ENCODE assay signal across 13 cellular contexts in genomic region chr20:32447136-32448027, GRCh38.
DNase-seq lines count a peak whose midpoint lies in the region; ATAC-seq and TF ChIP-seq lines count a peak whose summit lies in the region.
"Had no signal": no experiment of that assay in that cellular context is flagged by ENCODE, and none has a peak within 500 bp of the region (broad histone marks: within the 10 kb centered on the region; RNA-seq: fewer than 3 reads in every experiment).

No MANE protein-coding gene starts in this region.

- H3K23ac ChIP-seq in H9 (ENCODE audit: insufficient read length, low read depth, low read length) = no peak overlapping the region

- no peak for ATAC-seq in activated CD8-positive, alpha-beta T cell treated with anti-CD3 and anti-CD28 coated beads for 36 hours
- no peak for ATAC-seq in GM21576 (IDR thresholded peaks at IDR 0.05; ENCODE audit: unreplicated experiment)
- ATAC-seq in HG02840 (IDR thresholded peaks at IDR 0.05; ENCODE audit: low FRiP score, unreplicated experiment) = no peak

- peak overlapping the region; percentile 67 for H3K27ac Mint-ChIP-seq in activated CD8-positive, alpha-beta T cell treated with anti-CD3 and anti-CD28 coated beads for 36 hours
- peak overlapping the region in 5 of 6 donors; percentile 50 to 81 (median 66) for H3K27ac Mint-ChIP-seq in immature natural killer cell
- H3K27ac Mint-ChIP-seq in progenitor cell of endocrine pancreas = peak overlapping the region; percentile 63
- H3K27ac Mint-ChIP-seq in H9 = peak overlapping the region in 1 of 3 experiments; percentile 62; a peak in 2 of 7 replicates

- no peak overlapping the region for H3K4ac ChIP-seq in H9 (ENCODE audit: low read depth, low read length)

- H2AFZ ChIP-seq in H9 (ENCODE audit: low read length) = no peak overlapping the region

- H4K8ac ChIP-seq in H9 (replicated peaks; ENCODE audit: insufficient read length, low read depth, low read length) = no peak overlapping the region

- no peak overlapping the region for H3K18ac ChIP-seq in H9 (ENCODE audit: insufficient read length, low read depth, low read length)

- no peak overlapping the region for H2BK15ac ChIP-seq in H9 (ENCODE audit: low read depth, low read length)

- H3K56ac ChIP-seq in H9 (ENCODE audit: insufficient read length, low read depth, low read length) = no peak overlapping the region

- H3K9me3 Mint-ChIP-seq in activated CD8-positive, alpha-beta T cell treated with anti-CD3 and anti-CD28 coated beads for 36 hours = no peaks in the 10 kb centered on the region
- H3K9me3 Mint-ChIP-seq in immature natural killer cell = no peaks in the 10 kb centered on the region
- no peaks in the 10 kb centered on the region for H3K9me3 Mint-ChIP-seq in progenitor cell of endocrine pancreas (ENCODE audit: low read depth)
- no peaks in the 10 kb centered on the region for H3K9me3 Mint-ChIP-seq in H9

- H2BK20ac ChIP-seq in H9 (ENCODE audit: low read depth, low read length, poor library complexity, severe bottlenecking) = no peak overlapping the region

- DNase-seq in G401 (ENCODE audit: low spot score) = peak; percentile 79
- DNase-seq in activated CD8-positive, alpha-beta T cell treated with anti-CD3 and anti-CD28 coated beads for 36 hours = no peak
- DNase-seq in immature natural killer cell = no peak
- DNase-seq in progenitor cell of endocrine pancreas (ENCODE audit: low spot score, unreplicated experiment) = no peak
- no peak for DNase-seq in H9
- DNase-seq: activated CD8-positive, alpha-beta memory T cell treated with anti-CD3 and anti-CD28 coated beads, Interleukin-2, amount 50 U/mL, for 48 hours; NCI-H2029; NCI-H774; SHP77 treated with DMSO at 0.1 percent for 48 hours had no signal

- peaks cover 27% of the 10 kb centered on the region for H3K4me1 Mint-ChIP-seq in activated CD8-positive, alpha-beta T cell treated with anti-CD3 and anti-CD28 coated beads for 36 hours (ENCODE audit: low read depth)
- H3K4me1 Mint-ChIP-seq in immature natural killer cell = peaks cover 10 to 14% of the 10 kb centered on the region in 2 donors
- peaks cover 13% of the 10 kb centered on the region for H3K4me1 Mint-ChIP-seq in progenitor cell of endocrine pancreas (ENCODE audit: low read depth)
- H3K4me1 Mint-ChIP-seq in H9 = peaks cover 13 to 16% of the 10 kb centered on the region in 2 experiments

- no peak overlapping the region for H3K14ac ChIP-seq in H9 (ENCODE audit: insufficient read depth, low read length)

- no peaks in the 10 kb centered on the region for H3K79me1 ChIP-seq in H9 (ENCODE audit: insufficient read depth, low read depth, low read length, poor library complexity, severe bottlenecking)

- H3K36me3 Mint-ChIP-seq in activated CD8-positive, alpha-beta T cell treated with anti-CD3 and anti-CD28 coated beads for 36 hours (ENCODE audit: low read depth) = peaks cover 14% of the 10 kb centered on the region
- H3K36me3 Mint-ChIP-seq in immature natural killer cell = peaks cover 0 to 26% (median 8%) of the 10 kb centered on the region in 3 donors
- peaks cover 26% of the 10 kb centered on the region for H3K36me3 Mint-ChIP-seq in progenitor cell of endocrine pancreas (ENCODE audit: insufficient read depth)
- peaks cover 18 to 60% (median 46%) of the 10 kb centered on the region in 3 experiments; a peak in 6 of 7 replicates for H3K36me3 Mint-ChIP-seq in H9 (ENCODE audit: insufficient read depth in 1 of 3, low read depth in 3 of 3)

- no peak overlapping the region for H4K5ac ChIP-seq in H9 (ENCODE audit: insufficient read length, low read depth, low read length)

- H3K4me2 ChIP-seq in H9 (ENCODE audit: insufficient read depth, insufficient read length, low read length) = no peak overlapping the region
- H3K4me2 ChIP-seq: KMS-11 had no signal

- WGBS in H9 (ENCODE audit: extremely low coverage, insufficient read length, low lambda C conversion rate) = no CpG with 5 or more reads among the region's 22 CpGs

- H3K4me1 ChIP-seq in H9 (ENCODE audit: insufficient read depth, low read length) = no peaks in the 10 kb centered on the region

- no peaks in the 10 kb centered on the region for H4K20me1 ChIP-seq in H9 (ENCODE audit: control insufficient read depth, insufficient read depth, insufficient read length)

- no peaks in the 10 kb centered on the region for H3K27me3 ChIP-seq in H9 (ENCODE audit: insufficient read depth, low read length)

- H3K9me3 ChIP-seq in H9 (ENCODE audit: control insufficient read depth, low read depth, low read length) = no peaks in the 10 kb centered on the region
- H3K9me3 ChIP-seq: thoracic aorta had no signal

- no peak overlapping the region for H2BK12ac ChIP-seq in H9 (ENCODE audit: insufficient read length, low read depth, low read length)

- no peak overlapping the region for H3K9ac ChIP-seq in H9 (ENCODE audit: extremely low read depth, insufficient read length, low read length)
- H3K9ac ChIP-seq: KMS-11 had no signal

- in situ Hi-C loops in G401 (cut with HindIII; ENCODE audit: low sequenced_read_pairs) = no loop called here

- no peaks in the 10 kb centered on the region for H3K79me2 ChIP-seq in H9 (ENCODE audit: insufficient read depth, low read length)

- no peak overlapping the region for H2AK5ac ChIP-seq in H9 (ENCODE audit: insufficient read length, low read length)

- no peak overlapping the region for H4K91ac ChIP-seq in H9 (ENCODE audit: insufficient read length, low read depth, low read length)

- no peak overlapping the region for H3K27ac ChIP-seq in H9 (ENCODE audit: insufficient read length, low read depth, low read length)
- H3K27ac ChIP-seq: KMS-11, thoracic aorta had no signal

- H3T11ph ChIP-seq in H9 (ENCODE audit: low read length) = no peak overlapping the region

- no peaks in the 10 kb centered on the region for H3K23me2 ChIP-seq in H9 (ENCODE audit: insufficient read length, low read depth, low read length, poor library complexity, severe bottlenecking)

- POLR2A ChIA-PET in activated CD8-positive, alpha-beta T cell treated with anti-CD3 and anti-CD28 coated beads for 36 hours (lab: Charles Lee) = interaction anchor here (0.7 to 1.0 kb wide), 2 partner anchors 48 to 339 kb away, joined by 3 to 5 read pairs; no protein-coding TSS in a partner anchor

- H3K27me3 Mint-ChIP-seq in activated CD8-positive, alpha-beta T cell treated with anti-CD3 and anti-CD28 coated beads for 36 hours = no peaks in the 10 kb centered on the region
- H3K27me3 Mint-ChIP-seq in immature natural killer cell (ENCODE audit: low read depth in 3 of 3) (peaks cover 5 to 10% (median 8%) of the 10 kb centered on the region in 3 donors), progenitor cell of endocrine pancreas (no peaks in the 10 kb centered on the region), H9 (ENCODE audit: low read depth) (no peaks in the 10 kb centered on the region)

- H3K4me3 Mint-ChIP-seq in activated CD8-positive, alpha-beta T cell treated with anti-CD3 and anti-CD28 coated beads for 36 hours = no peak overlapping the region
- no peak overlapping the region for H3K4me3 Mint-ChIP-seq in immature natural killer cell
- H3K4me3 Mint-ChIP-seq in progenitor cell of endocrine pancreas (ENCODE audit: low read depth) = no peak overlapping the region
- no peak overlapping the region for H3K4me3 Mint-ChIP-seq in H9

- intact Hi-C loops in activated CD8-positive, alpha-beta T cell treated with anti-CD3 and anti-CD28 coated beads for 36 hours (cut with micrococcal nuclease) = no loop called here

- H2BK5ac ChIP-seq in H9 (ENCODE audit: insufficient read length, low read length) = no peak overlapping the region

- CTCF ChIA-PET in activated CD8-positive, alpha-beta T cell treated with anti-CD3 and anti-CD28 coated beads for 36 hours (lab: Charles Lee) = no interaction called here

- TF ChIP-seq CTCF in activated CD8-positive, alpha-beta T cell treated with anti-CD3 and anti-CD28 coated beads for 36 hours (IDR thresholded peaks at IDR 0.05) = no peak
- TF ChIP-seq CTCF in progenitor cell of endocrine pancreas (IDR thresholded peaks at IDR 0.05; ENCODE audit: unreplicated experiment) = no peak
- no peak for TF ChIP-seq CTCF in H9 (conservative IDR thresholded peaks at IDR 0.05)

- H2BK120ac ChIP-seq in H9 (ENCODE audit: low read depth, low read length, poor library complexity, severe bottlenecking) = no peak overlapping the region
